ENCODE assay signal across 8 cellular contexts in genomic region chr17:77609553-77610517, GRCh38.
DNase-seq lines count a peak whose midpoint lies in the region; ATAC-seq, FAIRE-seq and TF ChIP-seq lines count a peak whose summit lies in the region.

No MANE protein-coding gene starts in this region.

- RAD21 ChIA-PET in GM12878 (lab: Charles Lee; ENCODE audit: unreplicated experiment) = no interaction called here

- FAIRE-seq in GM12878 (lab: Jason Lieb, UNC) = peak; percentile 54

- H3K27me3 Mint-ChIP-seq in T-helper 2 cell treated with Interferon-gamma antibody and Interleukin-4, amounts not matched to agents 5 μg/mL and 100 μg/mL, for 36 hours (ENCODE audit: low read depth) = no peaks in the 10 kb centered on the region

- TF ChIP-seq RAD21 in GM12878 (IDR thresholded peaks at IDR 0.05; ENCODE audit: insufficient read depth, low read depth, low read length) = no peak

- in situ Hi-C loops in GM12878 (cut with MboI) = no loop called here

- TF ChIP-seq CTCF in GM12878 (IDR thresholded peaks at IDR 0.05 in 2 of 3, conservative IDR thresholded peaks at IDR 0.05 in 1 of 3; ENCODE audit: control insufficient read depth in 2 of 3, extremely low read depth in 1 of 3, insufficient read depth in 1 of 3, low read depth in 3 of 3, low read length in 3 of 3) = no peak

- ATAC-seq in GM12878 = peak; percentile 90
- ATAC-seq in HG03025 (IDR thresholded peaks at IDR 0.05; ENCODE audit: low FRiP score, unreplicated experiment) = no peak

- H3K4me3 ChIP-seq in GM12878 (no peak overlapping the region), skeletal muscle cell (ENCODE audit: low read depth, low read length) (peak overlapping the region; percentile 11)

- no peak for TF ChIP-seq EP300 in GM12878 (IDR thresholded peaks at IDR 0.05; ENCODE audit: borderline replicate concordance in 1 of 2, control insufficient read depth in 1 of 2, low read depth in 2 of 2, low read length in 2 of 2)

- no peaks in the 10 kb centered on the region for H3K79me2 ChIP-seq in GM12878 (ENCODE audit: control insufficient read depth, insufficient read depth, low read length)

- peak overlapping the region; percentile 63 for H3K4me3 Mint-ChIP-seq in T-helper 2 cell treated with Interferon-gamma antibody and Interleukin-4, amounts not matched to agents 5 μg/mL and 100 μg/mL, for 36 hours

- no peak overlapping the region for H3K27ac ChIP-seq in GM12878 (ENCODE audit: control insufficient read depth, insufficient read depth)

- peaks cover 7% of the 10 kb centered on the region for H3K4me1 ChIP-seq in GM12878 (ENCODE audit: control insufficient read depth, insufficient read depth, low read length)

- H3K9me3 Mint-ChIP-seq in T-helper 2 cell treated with Interferon-gamma antibody and Interleukin-4, amounts not matched to agents 5 μg/mL and 100 μg/mL, for 36 hours = no peaks in the 10 kb centered on the region

- H3K27me3 ChIP-seq in GM12878 (replicated peaks in 1 of 2; ENCODE audit: control insufficient read depth in 2 of 2, insufficient read depth in 2 of 2, low read length in 1 of 2) = no peaks in the 10 kb centered on the region

- H3K4me1 Mint-ChIP-seq in T-helper 2 cell treated with Interferon-gamma antibody and Interleukin-4, amounts not matched to agents 5 μg/mL and 100 μg/mL, for 36 hours (ENCODE audit: low read depth) = peaks cover 20% of the 10 kb centered on the region

- 40% methylated on average over 26 of the region's 26 CpGs for whole genome bisulfite sequencing in GM12878 (ENCODE audit: insufficient coverage, insufficient replicate concordance, low lambda C conversion rate, missing lambda C conversion rate)

- peaks cover 4% of the 10 kb centered on the region for H3K36me3 Mint-ChIP-seq in T-helper 2 cell treated with Interferon-gamma antibody and Interleukin-4, amounts not matched to agents 5 μg/mL and 100 μg/mL, for 36 hours (ENCODE audit: low read depth)

- CTCF ChIA-PET in GM12878 (lab: Yijun Ruan, JAX) = no interaction called here

- peak overlapping the region; percentile 75 for H3K4me2 ChIP-seq in GM12878 (ENCODE audit: control insufficient read depth, insufficient read depth)

- no peaks in the 10 kb centered on the region for H4K20me1 ChIP-seq in GM12878 (ENCODE audit: control insufficient read depth, insufficient read depth)

- DNase-seq in EH (ENCODE audit: low read depth) (peak; percentile 41), GM12878 (ENCODE audit: low read depth, low spot score) (peak; percentile 43), skeletal muscle cell (ENCODE audit: low read depth) (peak; percentile 9), DMS114 treated with DMSO at 0.1 percent for 48 hours (lab: John Stamatoyannopoulos, UW; ENCODE audit: unreplicated experiment) (no peak), NCI-H1092 treated with DMSO at 0.1 percent for 48 hours (lab: John Stamatoyannopoulos, UW) (no peak), SW 1271 (lab: John Stamatoyannopoulos, UW) (no peak)
- peak; percentile 52 for DNase-seq in T-helper 2 cell treated with Interferon-gamma antibody and Interleukin-4, amounts not matched to agents 5 μg/mL and 100 μg/mL, for 36 hours (ENCODE audit: low spot score)

- H3K9ac ChIP-seq in GM12878 (ENCODE audit: control insufficient read depth, insufficient read depth, low read length) = no peak overlapping the region

- H3K36me3 ChIP-seq in GM12878 (ENCODE audit: control insufficient read depth in 2 of 2, insufficient read depth in 2 of 2, low read length in 1 of 2) = no peaks in the 10 kb centered on the region

- H3K27ac Mint-ChIP-seq in T-helper 2 cell treated with Interferon-gamma antibody and Interleukin-4, amounts not matched to agents 5 μg/mL and 100 μg/mL, for 36 hours = peak overlapping the region; percentile 90

- intact Hi-C loops in GM12878 (cut with micrococcal nuclease; ENCODE audit: unreplicated experiment) = no loop called here

- H2AFZ ChIP-seq in GM12878 (ENCODE audit: control insufficient read depth, low read depth, low read length) = peak overlapping the region; percentile 81

- no peak for TF ChIP-seq POLR2A in GM12878 (IDR thresholded peaks at IDR 0.05; ENCODE audit: low read depth, low read length)

- POLR2A ChIA-PET in GM12878 (lab: Charles Lee) = no interaction called here

- no TSS peak for BruUV-seq in GM12878 (replicated peaks; lab: Mats Ljungman, UMichigan)

- SMC1A ChIA-PET in GM12878 (lab: Charles Lee; ENCODE audit: uncharacterized antibody, unreplicated experiment) = interaction anchor here (1.1 to 1.4 kb wide), 2 partner anchors 68 to 404 kb away, joined by 3 read pairs; no protein-coding TSS in a partner anchor

- peaks cover 2% of the 10 kb centered on the region; the same call in 2 of the 3 replicates for H3K9me3 ChIP-seq in GM12878 (replicated peaks; ENCODE audit: control insufficient read depth, insufficient read depth, low read length)

TF ChIP-seq in GM12878, 131 proteins besides CTCF, POLR2A, EP300 and RAD21 (continues in another document):
- TF ChIP-seq TCF12 (IDR thresholded peaks at IDR 0.05; ENCODE audit: low read depth, low read length) = no peak
- TF ChIP-seq CBX5 (IDR thresholded peaks at IDR 0.05; ENCODE audit: low read depth) = no peak
- TF ChIP-seq SPI1 (IDR thresholded peaks at IDR 0.05; ENCODE audit: borderline replicate concordance, insufficient read depth, low read depth, low read length) = peak; percentile 70
- no peak for TF ChIP-seq SREBF2 (IDR thresholded peaks at IDR 0.05; ENCODE audit: low read length)
- TF ChIP-seq SIN3A (IDR thresholded peaks at IDR 0.05; ENCODE audit: low read depth, low read length) = no peak
- no peak for TF ChIP-seq ATF2 (IDR thresholded peaks at IDR 0.05; ENCODE audit: low read length)
- no peak for TF ChIP-seq POLR2AphosphoS5 (IDR thresholded peaks at IDR 0.05; ENCODE audit: low read length)
- TF ChIP-seq YBX1 (IDR thresholded peaks at IDR 0.05) = no peak
- TF ChIP-seq ZNF687 (IDR thresholded peaks at IDR 0.05) = peak; percentile 35; the same call in 1 of the 2 replicates
- no peak for TF ChIP-seq CHD4 (IDR thresholded peaks at IDR 0.05)
- no peak for TF ChIP-seq TAF1 (IDR thresholded peaks at IDR 0.05; ENCODE audit: borderline replicate concordance, low read depth, low read length)
- no peak for TF ChIP-seq MLLT1 (IDR thresholded peaks at IDR 0.05)
- TF ChIP-seq TARDBP (IDR thresholded peaks at IDR 0.05; ENCODE audit: borderline replicate concordance) = no peak
- TF ChIP-seq RAD51 (IDR thresholded peaks at IDR 0.05) = peak; percentile 57; the same call in 1 of the 2 replicates
- TF ChIP-seq ZNF207 (IDR thresholded peaks at IDR 0.05; ENCODE audit: borderline replicate concordance) = no peak

Comparison
In these comparisons a context has a peak if more than half of its experiments do, and no peak if none do; other contexts are left out.
1. DNase-seq: peak in EH (single experiment), T-helper 2 cell treated with Interferon-gamma antibody and Interleukin-4, amounts not matched to agents 5 μg/mL and 100 μg/mL, for 36 hours (single experiment), GM12878 (single experiment) and skeletal muscle cell (single experiment); none in DMS114 treated with DMSO at 0.1 percent for 48 hours (single experiment), NCI-H1092 treated with DMSO at 0.1 percent for 48 hours (single experiment) and SW 1271 (0 of 2).